ENCODE assay signal across 14 cellular contexts in the genomic region with DNA sequence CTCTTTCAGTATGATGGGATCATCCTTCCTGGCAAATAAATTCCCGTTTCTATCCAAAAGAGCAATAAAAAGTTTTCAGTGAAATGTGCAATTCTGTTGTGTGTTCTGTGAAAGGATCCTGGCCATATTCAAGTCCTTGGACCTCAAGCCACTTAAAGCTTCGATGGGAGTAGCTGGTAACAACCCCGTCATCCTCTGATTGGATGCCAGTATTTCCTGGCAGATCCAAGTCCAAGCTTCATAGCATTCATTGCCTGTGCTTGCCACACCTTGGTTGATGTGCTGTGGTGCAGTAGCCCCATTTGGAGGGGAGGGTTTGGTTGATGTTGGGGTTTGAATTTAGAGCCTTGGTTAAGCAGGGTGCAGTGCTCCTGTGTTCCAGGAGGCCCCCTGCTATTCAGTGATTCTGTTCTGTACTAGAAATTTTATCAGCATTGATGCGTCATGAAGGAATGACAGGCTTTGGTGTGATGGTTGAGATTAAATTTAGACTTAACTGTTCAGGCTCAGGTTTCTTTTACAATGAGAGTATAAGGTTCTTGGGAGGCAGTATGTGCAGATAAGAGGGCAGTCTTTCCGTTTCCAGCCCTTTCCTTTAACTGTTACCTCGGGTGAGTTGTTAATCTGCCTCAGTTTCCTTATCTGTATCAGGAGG. TPM values are rescaled to one million over a fixed set of nuclear protein-coding genes. Genes with fewer than 3 reads are reported as not detected.
DNase-seq lines count a peak whose midpoint lies in the region; ATAC-seq and TF ChIP-seq lines count a peak whose summit lies in the region.
"Had no signal": no experiment of that assay in that cellular context is flagged by ENCODE, and none has a peak within 500 bp of the region (broad histone marks: within the 10 kb centered on the region; RNA-seq: fewer than 3 reads in every experiment).

No MANE protein-coding gene starts in this region.

- H3K27ac ChIP-seq in BLaER1 (no peak overlapping the region), GM23338 (ENCODE audit: low read depth) (0 out of 2 replicates have a peak overlapping the region, but pooled peaks have one; percentile 59), testis (no peak overlapping the region)
- H3K27ac ChIP-seq: body of pancreas, upper lobe of right lung had no signal

- no peak for TF ChIP-seq POLR2A in erythroblast (IDR thresholded peaks at IDR 0.05; ENCODE audit: low read length)
- no peak for TF ChIP-seq POLR2A in testis (IDR thresholded peaks at IDR 0.05)

- peak overlapping the region; percentile 95 for H3K4me2 ChIP-seq in BLaER1
- H3K4me2 ChIP-seq in GM23338 = peak overlapping the region; percentile 32; the same call in 1 of the 2 replicates

- peaks cover 93% of the 10 kb centered on the region for H3K36me3 ChIP-seq in BLaER1
- H3K36me3 ChIP-seq in GM23338 (ENCODE audit: insufficient read depth) = peaks cover 88% of the 10 kb centered on the region
- H3K36me3 ChIP-seq in mucosa of descending colon (ENCODE audit: low read depth) = peaks cover 7% of the 10 kb centered on the region
- no peaks in the 10 kb centered on the region for H3K36me3 ChIP-seq in testis (ENCODE audit: low read depth, missing control alignments)

- peaks cover 98% of the 10 kb centered on the region for H4K20me1 ChIP-seq in BLaER1
- H4K20me1 ChIP-seq in GM23338 (replicated peaks; ENCODE audit: insufficient read depth) = peaks cover 84% of the 10 kb centered on the region

- peaks cover 99% of the 10 kb centered on the region for H3K79me2 ChIP-seq in GM23338 (replicated peaks; ENCODE audit: insufficient read depth)

- H3F3A ChIP-seq in GM23338 (replicated peaks; ENCODE audit: low read depth) = peaks cover 71% of the 10 kb centered on the region

- H3K4me3 Mint-ChIP-seq in GM23338 = peak overlapping the region; percentile 93; the same call in 1 of the 3 replicates
- peak overlapping the region; percentile 97 for H3K4me3 Mint-ChIP-seq in activated naive CD8-positive, alpha-beta T cell
- H3K4me3 Mint-ChIP-seq: B cell had no signal

- peaks cover 43% of the 10 kb centered on the region for H3K4me1 Mint-ChIP-seq in GM23338
- peaks cover 68% of the 10 kb centered on the region for H3K4me1 Mint-ChIP-seq in activated naive CD8-positive, alpha-beta T cell (ENCODE audit: low read depth)

- H3K4me1 ChIP-seq in BLaER1 = peaks cover 55% of the 10 kb centered on the region
- H3K4me1 ChIP-seq in GM23338 (ENCODE audit: insufficient read depth) = peaks cover 22% of the 10 kb centered on the region
- peaks cover 41% of the 10 kb centered on the region for H3K4me1 ChIP-seq in mucosa of descending colon (ENCODE audit: low read depth)
- peaks cover 19% of the 10 kb centered on the region for H3K4me1 ChIP-seq in testis

- H3K9me3 ChIP-seq in BLaER1 (no peaks in the 10 kb centered on the region), mucosa of descending colon (no peaks in the 10 kb centered on the region), testis (no peaks in the 10 kb centered on the region)
- H3K9me3 ChIP-seq: body of pancreas, upper lobe of right lung had no signal

- H3K9me3 Mint-ChIP-seq in GM23338 = no peaks in the 10 kb centered on the region
- H3K9me3 Mint-ChIP-seq in activated naive CD8-positive, alpha-beta T cell (ENCODE audit: low read depth) = no peaks in the 10 kb centered on the region

- intact Hi-C loops in mucosa of descending colon (cut with DNase I, micrococcal nuclease) = no loop called here
- intact Hi-C loops in testis (cut with DNase I; ENCODE audit: low total_unique reads) = no loop called here

- H3K36me3 Mint-ChIP-seq in GM23338 (ENCODE audit: low read depth) = peaks cover 95% of the 10 kb centered on the region
- H3K36me3 Mint-ChIP-seq in activated naive CD8-positive, alpha-beta T cell = peaks cover 31% of the 10 kb centered on the region

- no peak overlapping the region; the same call in 1 of the 2 replicates for H3K27ac Mint-ChIP-seq in GM23338
- H3K27ac Mint-ChIP-seq in activated naive CD8-positive, alpha-beta T cell = peak overlapping the region; percentile 84
- H3K27ac Mint-ChIP-seq: B cell had no signal

- no peak overlapping the region for H3K4me3 ChIP-seq in BLaER1
- H3K4me3 ChIP-seq in GM23338 = peak overlapping the region; percentile 26; the same call in 1 of the 2 replicates
- no peak overlapping the region for H3K4me3 ChIP-seq in mucosa of descending colon
- H3K4me3 ChIP-seq in testis = no peak overlapping the region
- H3K4me3 ChIP-seq: body of pancreas, upper lobe of right lung had no signal

- H3K9ac ChIP-seq in BLaER1 = peak overlapping the region; percentile 32; the same call in 1 of the 2 replicates

- H3K9me2 ChIP-seq in GM23338 (ENCODE audit: insufficient read depth) = no peaks in the 10 kb centered on the region

- no peak for ATAC-seq in GM23338
- peak; percentile 39 for ATAC-seq in mucosa of descending colon
- ATAC-seq: body of pancreas, PC-3, upper lobe of right lung had no signal

- H2AFZ ChIP-seq in GM23338 = no peak overlapping the region

- DNase-seq in GM23338 (ENCODE audit: low spot score) = no peak
- DNase-seq in mucosa of descending colon = peak in 1 of 3 donors; percentile 24
- no peak for DNase-seq in erythroblast (lab: John Stamatoyannopoulos, UW)
- no peak for DNase-seq in NCI-H128 (lab: John Stamatoyannopoulos, UW; ENCODE audit: unreplicated experiment)
- DNase-seq in cerebellar cortex (ENCODE audit: low spot score) = no peak
- no peak for DNase-seq in testis
- DNase-seq: body of pancreas, NCI-H1105 treated with DMSO at 0.1 percent for 48 hours, NCI-H2227 treated with DMSO at 0.1 percent for 48 hours, PC-3, upper lobe of right lung had no signal

- H3K27me3 ChIP-seq in BLaER1 (no peaks in the 10 kb centered on the region), GM23338 (ENCODE audit: insufficient read depth) (no peaks in the 10 kb centered on the region), testis (no peaks in the 10 kb centered on the region)
- H3K27me3 ChIP-seq: body of pancreas, upper lobe of right lung had no signal

- TF ChIP-seq CTCF in GM23338 (conservative IDR thresholded peaks at IDR 0.05; ENCODE audit: low read depth in 2 of 2) (no peak), mucosa of descending colon (IDR thresholded peaks at IDR 0.05) (no peak), testis (IDR thresholded peaks at IDR 0.05) (no peak)

- 41 to 65% methylated on average over 6 of the region's 6 CpGs for WGBS in testis, 2 donors

- H3K27me3 Mint-ChIP-seq in GM23338 (ENCODE audit: insufficient read depth, low read depth, poor library complexity) = peaks cover 8% of the 10 kb centered on the region
- no peaks in the 10 kb centered on the region for H3K27me3 Mint-ChIP-seq in activated naive CD8-positive, alpha-beta T cell
- H3K27me3 Mint-ChIP-seq: B cell had no signal

RNA-seq across cellular contexts. Expression of gene RPL11, which starts 4.9 kb away (rescaled TPM):
- total RNA-seq in GM23338 (2014; rRNA removed; shearing (Covaris generic)) = 859 and 1,126 TPM in 2 replicates
- polyA plus RNA-seq in GM23338 (2016; fragmentation: Nextera tagmentation; extraction: Ambion mirVana) (1,427 and 1,484 TPM in 2 replicates), testis (ENCODE audit: insufficient read depth, low read depth, low replicate concordance) (1,029 TPM)
- total RNA-seq in mucosa of descending colon (100 to 1,000 TPM; 729 to 882 (median 820) TPM), testis (100 to 1,000 TPM; 308 to 532 TPM)

RNA-seq across cellular contexts. Expression of gene ELOA, which starts 46.8 kb away (rescaled TPM):
- total RNA-seq in GM23338 (2014; rRNA removed; shearing (Covaris generic)) = 38.1 and 49.1 TPM in 2 replicates
- polyA plus RNA-seq in GM23338 (2016; fragmentation: Nextera tagmentation; extraction: Ambion mirVana) (55.7 and 57.7 TPM in 2 replicates), testis (ENCODE audit: insufficient read depth, low read depth, low replicate concordance) (51.3 TPM)
- total RNA-seq in mucosa of descending colon (10 to 100 TPM; 32.9 to 35.5 (median 35.1) TPM), testis (10 to 100 TPM; 38.7 to 41.9 TPM)
